In the genomic region with DNA sequence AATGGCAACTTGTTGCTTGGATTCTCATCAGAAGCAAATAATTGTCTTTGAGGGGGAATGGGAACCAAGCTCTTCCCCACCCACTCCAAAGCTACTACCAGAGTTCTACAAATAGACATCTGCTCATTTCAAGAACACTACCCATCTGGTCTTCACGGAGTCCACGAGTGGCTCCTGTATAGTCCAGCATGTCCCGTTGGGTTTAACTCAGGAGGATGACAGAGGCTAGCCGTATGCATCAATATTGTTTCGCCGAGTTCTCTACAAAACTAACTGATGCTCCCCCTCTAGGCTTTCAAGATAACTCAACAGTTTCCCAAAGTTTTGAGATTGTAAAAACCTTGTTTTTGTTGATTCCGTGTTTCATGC, we compare ENCODE assay signal across 10 cellular contexts. TPM values are rescaled to one million over a fixed set of nuclear protein-coding genes. Genes with fewer than 3 reads are reported as not detected.
DNase-seq lines count a peak whose midpoint lies in the region; ATAC-seq and TF ChIP-seq lines count a peak whose summit lies in the region.
"Had no signal": no experiment of that assay in that cellular context is flagged by ENCODE, and none has a peak within 500 bp of the region (broad histone marks: within the 10 kb centered on the region; RNA-seq: fewer than 3 reads in every experiment).

No MANE protein-coding gene starts in this region.

- no peak for DNase-seq in SK-N-SH
- no peak for DNase-seq in adipocyte (ENCODE audit: low read depth)
- no peak for DNase-seq in kidney epithelial cell (ENCODE audit: low read depth)
- no peak for DNase-seq in amniotic stem cell (lab: John Stamatoyannopoulos, UW)
- DNase-seq in dermis blood vessel endothelial cell: no peak

- no peak for TF ChIP-seq RAD21 in SK-N-SH (IDR thresholded peaks at IDR 0.05; ENCODE audit: low read length)

- H3K9me2 ChIP-seq in SK-N-SH: no peaks in the 10 kb centered on the region

- peaks cover 25% of the 10 kb centered on the region for H3K79me2 ChIP-seq in SK-N-SH (ENCODE audit: insufficient read depth)

- WGBS in SK-N-SH (ENCODE audit: low lambda C conversion rate): 94% methylated on average over 7 of the region's 7 CpGs

- H4K20me1 ChIP-seq in SK-N-SH (ENCODE audit: insufficient read depth): no peaks in the 10 kb centered on the region

- TF ChIP-seq CTCF in SK-N-SH (IDR thresholded peaks at IDR 0.05): no peak
- TF ChIP-seq CTCF in kidney epithelial cell (IDR thresholded peaks at IDR 0.05; ENCODE audit: insufficient read depth, low read length, poor library complexity, severe bottlenecking): no peak

- peak overlapping the region; percentile 80 for H3K9ac ChIP-seq in SK-N-SH
- peak overlapping the region; percentile 87 for H3K9ac ChIP-seq in adipocyte (ENCODE audit: low read length)

- H3K36me3 ChIP-seq in SK-N-SH (replicated peaks in 1 of 2; ENCODE audit: control insufficient read depth in 1 of 2, insufficient read depth in 2 of 2, low read length in 1 of 2) (peaks cover 15 to 17% of the 10 kb centered on the region in 2 experiments), adipocyte (ENCODE audit: control insufficient read depth, insufficient read depth, low read length, severe bottlenecking) (peaks cover 6% of the 10 kb centered on the region), kidney epithelial cell (ENCODE audit: control insufficient read depth, insufficient read depth, low read length) (no peaks in the 10 kb centered on the region)

- H3K4me3 ChIP-seq in SK-N-SH (ENCODE audit: low read depth in 2 of 2, low read length in 1 of 2) (peak overlapping the region; percentile 88 to 91), adipocyte (ENCODE audit: low read length) (peak overlapping the region; percentile 87), kidney epithelial cell (ENCODE audit: low read depth, low read length) (peak overlapping the region; percentile 78)

- POLR2A ChIA-PET in SK-N-SH (lab: Yijun Ruan, JAX): interaction anchor here (1.5 kb wide), 1 partner anchor 188 kb away, joined by 4 read pairs; no protein-coding TSS in a partner anchor

- H3K4me1 ChIP-seq in SK-N-SH (ENCODE audit: control insufficient read depth in 1 of 2, insufficient read depth in 2 of 2, low read depth in 1 of 2, low read length in 1 of 2) (peaks cover 0 to 15% of the 10 kb centered on the region in 2 experiments; a peak in 2 of 4 replicates), adipocyte (ENCODE audit: control insufficient read depth, insufficient read depth, low read length) (peaks cover 14% of the 10 kb centered on the region)

- peak overlapping the region; percentile 74 for H3K4me2 ChIP-seq in SK-N-SH

- H3K9me3 ChIP-seq in SK-N-SH (no peaks in the 10 kb centered on the region), adipocyte (ENCODE audit: control insufficient read depth, low read length) (no peaks in the 10 kb centered on the region)

- TF ChIP-seq EP300 in SK-N-SH (IDR thresholded peaks at IDR 0.05; ENCODE audit: borderline replicate concordance in 1 of 2, low read depth in 1 of 2, low read length in 1 of 2): no peak

- CTCF ChIA-PET in SK-N-SH (lab: Yijun Ruan, JAX): interaction anchor here (1.8 kb wide), 1 partner anchor 44 kb away, joined by 7 read pairs; no protein-coding TSS in a partner anchor

- no peaks in the 10 kb centered on the region for H3F3A ChIP-seq in SK-N-SH (replicated peaks; ENCODE audit: insufficient read depth)

- ATAC-seq in SK-N-SH treated with all-trans-retinoic acid at 6 μM for 48 hours (no peak), GM21737 (IDR thresholded peaks at IDR 0.05; ENCODE audit: unreplicated experiment) (no peak)

- H3K27ac ChIP-seq in SK-N-SH (ENCODE audit: low read depth in 2 of 2, low read length in 1 of 2) (peak overlapping the region in 1 of 2 experiments; percentile 63; a peak in 2 of 4 replicates), temporal lobe (ENCODE audit: low read depth, low read length) (peak overlapping the region; percentile 33)

- H2AFZ ChIP-seq in SK-N-SH (ENCODE audit: low read depth): peak overlapping the region; percentile 98

- no peaks in the 10 kb centered on the region for H3K27me3 ChIP-seq in SK-N-SH (ENCODE audit: insufficient read depth)
- no peaks in the 10 kb centered on the region for H3K27me3 ChIP-seq in adipocyte (replicated peaks; ENCODE audit: control insufficient read depth, insufficient read depth, low read length)
- H3K27me3 ChIP-seq in kidney epithelial cell (ENCODE audit: control insufficient read depth, insufficient read depth, low read length): no peaks in the 10 kb centered on the region

TF ChIP-seq in SK-N-SH, 30 proteins besides CTCF, POLR2A, EP300 and RAD21:
- TF ChIP-seq, protein P1, sequence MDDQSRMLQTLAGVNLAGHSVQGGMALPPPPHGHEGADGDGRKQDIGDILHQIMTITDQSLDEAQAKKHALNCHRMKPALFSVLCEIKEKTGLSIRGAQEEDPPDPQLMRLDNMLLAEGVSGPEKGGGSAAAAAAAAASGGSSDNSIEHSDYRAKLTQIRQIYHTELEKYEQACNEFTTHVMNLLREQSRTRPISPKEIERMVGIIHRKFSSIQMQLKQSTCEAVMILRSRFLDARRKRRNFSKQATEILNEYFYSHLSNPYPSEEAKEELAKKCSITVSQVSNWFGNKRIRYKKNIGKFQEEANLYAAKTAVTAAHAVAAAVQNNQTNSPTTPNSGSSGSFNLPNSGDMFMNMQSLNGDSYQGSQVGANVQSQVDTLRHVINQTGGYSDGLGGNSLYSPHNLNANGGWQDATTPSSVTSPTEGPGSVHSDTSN (IDR thresholded peaks at IDR 0.05): no peak
- TF ChIP-seq, protein P2, sequence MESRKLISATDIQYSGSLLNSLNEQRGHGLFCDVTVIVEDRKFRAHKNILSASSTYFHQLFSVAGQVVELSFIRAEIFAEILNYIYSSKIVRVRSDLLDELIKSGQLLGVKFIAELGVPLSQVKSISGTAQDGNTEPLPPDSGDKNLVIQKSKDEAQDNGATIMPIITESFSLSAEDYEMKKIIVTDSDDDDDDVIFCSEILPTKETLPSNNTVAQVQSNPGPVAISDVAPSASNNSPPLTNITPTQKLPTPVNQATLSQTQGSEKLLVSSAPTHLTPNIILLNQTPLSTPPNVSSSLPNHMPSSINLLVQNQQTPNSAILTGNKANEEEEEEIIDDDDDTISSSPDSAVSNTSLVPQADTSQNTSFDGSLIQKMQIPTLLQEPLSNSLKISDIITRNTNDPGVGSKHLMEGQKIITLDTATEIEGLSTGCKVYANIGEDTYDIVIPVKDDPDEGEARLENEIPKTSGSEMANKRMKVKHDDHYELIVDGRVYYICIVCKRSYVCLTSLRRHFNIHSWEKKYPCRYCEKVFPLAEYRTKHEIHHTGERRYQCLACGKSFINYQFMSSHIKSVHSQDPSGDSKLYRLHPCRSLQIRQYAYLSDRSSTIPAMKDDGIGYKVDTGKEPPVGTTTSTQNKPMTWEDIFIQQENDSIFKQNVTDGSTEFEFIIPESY (IDR thresholded peaks at IDR 0.05; ENCODE audit: borderline replicate concordance, low read depth): no peak
- no peak for TF ChIP-seq MXI1 (IDR thresholded peaks at IDR 0.05; ENCODE audit: low read depth, low read length)

TF ChIP-seq in SK-N-SH treated with all-trans-retinoic acid at 6 μM for 48 hours, 23 proteins besides CTCF, POLR2A, EP300 and RAD21:
- no peak for TF ChIP-seq PPARA (CRISPR knock-in tag; IDR thresholded peaks at IDR 0.05; ENCODE audit: borderline replicate concordance)
- TF ChIP-seq ARNTL (CRISPR knock-in tag; IDR thresholded peaks at IDR 0.05; ENCODE audit: borderline replicate concordance, low read depth): no peak
- TF ChIP-seq, protein P3, sequence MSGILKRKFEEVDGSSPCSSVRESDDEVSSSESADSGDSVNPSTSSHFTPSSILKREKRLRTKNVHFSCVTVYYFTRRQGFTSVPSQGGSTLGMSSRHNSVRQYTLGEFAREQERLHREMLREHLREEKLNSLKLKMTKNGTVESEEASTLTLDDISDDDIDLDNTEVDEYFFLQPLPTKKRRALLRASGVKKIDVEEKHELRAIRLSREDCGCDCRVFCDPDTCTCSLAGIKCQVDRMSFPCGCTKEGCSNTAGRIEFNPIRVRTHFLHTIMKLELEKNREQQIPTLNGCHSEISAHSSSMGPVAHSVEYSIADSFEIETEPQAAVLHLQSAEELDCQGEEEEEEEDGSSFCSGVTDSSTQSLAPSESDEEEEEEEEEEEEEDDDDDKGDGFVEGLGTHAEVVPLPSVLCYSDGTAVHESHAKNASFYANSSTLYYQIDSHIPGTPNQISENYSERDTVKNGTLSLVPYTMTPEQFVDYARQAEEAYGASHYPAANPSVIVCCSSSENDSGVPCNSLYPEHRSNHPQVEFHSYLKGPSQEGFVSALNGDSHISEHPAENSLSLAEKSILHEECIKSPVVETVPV (CRISPR knock-in tag; IDR thresholded peaks at IDR 0.05): no peak
- TF ChIP-seq, protein P4, sequence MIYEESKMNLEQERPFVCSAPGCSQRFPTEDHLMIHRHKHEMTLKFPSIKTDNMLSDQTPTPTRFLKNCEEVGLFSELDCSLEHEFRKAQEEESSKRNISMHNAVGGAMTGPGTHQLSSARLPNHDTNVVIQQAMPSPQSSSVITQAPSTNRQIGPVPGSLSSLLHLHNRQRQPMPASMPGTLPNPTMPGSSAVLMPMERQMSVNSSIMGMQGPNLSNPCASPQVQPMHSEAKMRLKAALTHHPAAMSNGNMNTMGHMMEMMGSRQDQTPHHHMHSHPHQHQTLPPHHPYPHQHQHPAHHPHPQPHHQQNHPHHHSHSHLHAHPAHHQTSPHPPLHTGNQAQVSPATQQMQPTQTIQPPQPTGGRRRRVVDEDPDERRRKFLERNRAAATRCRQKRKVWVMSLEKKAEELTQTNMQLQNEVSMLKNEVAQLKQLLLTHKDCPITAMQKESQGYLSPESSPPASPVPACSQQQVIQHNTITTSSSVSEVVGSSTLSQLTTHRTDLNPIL (CRISPR knock-in tag; IDR thresholded peaks at IDR 0.05; ENCODE audit: low read depth): no peak
- no peak for TF ChIP-seq CSDC2 (CRISPR knock-in tag; IDR thresholded peaks at IDR 0.05)
- TF ChIP-seq ZC3H10 (CRISPR knock-in tag; IDR thresholded peaks at IDR 0.05): no peak
- TF ChIP-seq ESRRG (CRISPR knock-in tag; IDR thresholded peaks at IDR 0.05): no peak
- no peak for TF ChIP-seq ZNF70 (CRISPR knock-in tag; IDR thresholded peaks at IDR 0.05)
- no peak for TF ChIP-seq ISL1 (CRISPR knock-in tag; IDR thresholded peaks at IDR 0.05)

RNA-seq across cellular contexts. Expression of a gene that starts 0.7 kb away (rescaled TPM):
- 19.4 and 19.5 TPM in 2 replicates for polyA plus RNA-seq in SK-N-SH (2012; rRNA removed)
- polyA plus RNA-seq in SK-N-SH (2012; cell fraction: cytosol; rRNA removed): 24.5 and 26.1 TPM in 2 replicates
- polyA plus RNA-seq in SK-N-SH (2012; cell fraction: nucleus; rRNA removed): 15.5 and 22.4 TPM in 2 replicates
- total RNA-seq in kidney epithelial cell (24.5 and 29.4 TPM in 2 replicates), temporal lobe (29.5 TPM), dermis blood vessel endothelial cell (67.7 and 69.2 TPM in 2 replicates)

RNA-seq across cellular contexts. Expression of a gene that starts 41.4 kb away (rescaled TPM):
- not detected in 2 replicates for polyA plus RNA-seq in SK-N-SH (2012; rRNA removed)
- polyA plus RNA-seq in SK-N-SH (2012; cell fraction: cytosol; rRNA removed): not detected in 2 replicates
- polyA plus RNA-seq in SK-N-SH (2012; cell fraction: nucleus; rRNA removed): not detected in 2 replicates
- total RNA-seq in kidney epithelial cell (not detected in 2 replicates), temporal lobe (not detected), dermis blood vessel endothelial cell (not detected in 2 replicates)
- total RNA-seq: left cardiac atrium; T-helper 1 cell treated with Interleukin-12 subunit alpha and Interleukin-12 subunit beta and Interleukin-4 antibody, amounts not matched to agents 30 ng/mL and 1 ng/mL, for 36 hours had no signal

RNA-seq across cellular contexts. Expression of a gene that starts 57.0 kb away (rescaled TPM):
- polyA plus RNA-seq in SK-N-SH (2012; rRNA removed): 0.02 and 0.12 TPM in 2 replicates
- polyA plus RNA-seq in SK-N-SH (2012; cell fraction: cytosol; rRNA removed): 0.03 and 0.05 TPM in 2 replicates
- 0.19 TPM in 1 of 2 replicates, not detected in the other for polyA plus RNA-seq in SK-N-SH (2012; cell fraction: nucleus; rRNA removed)
- total RNA-seq in kidney epithelial cell (under 0.01 TPM in 1 of 2 replicates, not detected in the other), temporal lobe (0.98 TPM), dermis blood vessel endothelial cell (2.6 TPM in 2 replicates)
- total RNA-seq: T-helper 1 cell treated with Interleukin-12 subunit alpha and Interleukin-12 subunit beta and Interleukin-4 antibody, amounts not matched to agents 30 ng/mL and 1 ng/mL, for 36 hours had no signal
